In the genomic region with DNA sequence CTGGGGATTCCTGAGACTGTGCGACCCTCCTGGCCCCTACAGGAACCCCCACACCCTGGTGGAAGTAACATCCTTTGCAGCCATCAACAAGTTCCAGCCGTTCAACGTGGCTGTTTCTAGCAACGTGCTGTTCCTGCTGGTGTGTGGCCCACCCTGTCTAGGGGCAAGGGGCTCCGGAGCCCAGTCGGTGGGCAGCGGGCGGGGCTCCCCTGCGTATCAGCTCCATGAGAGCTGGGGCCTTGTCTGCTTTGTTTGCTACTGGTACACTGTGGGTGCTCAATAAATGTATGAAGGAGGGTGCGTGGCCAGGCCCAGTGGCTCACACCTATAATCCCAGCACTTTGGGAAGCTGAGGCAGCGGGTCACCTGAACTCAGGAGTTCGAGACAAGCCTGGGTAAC, we compare ENCODE assay signal across 20 cellular contexts. TPM values are rescaled to one million over a fixed set of nuclear protein-coding genes. Genes with fewer than 3 reads are reported as not detected.
DNase-seq lines count a peak whose midpoint lies in the region; ATAC-seq and TF ChIP-seq lines count a peak whose summit lies in the region.
"Had no signal": no experiment of that assay in that cellular context is flagged by ENCODE, and none has a peak within 500 bp of the region (broad histone marks: within the 10 kb centered on the region; RNA-seq: fewer than 3 reads in every experiment).

No MANE protein-coding gene starts in this region.

- H3K9me3 Mint-ChIP-seq in IgD-negative memory B cell (peaks cover 0 to 1% (median 0%) of the 10 kb centered on the region in 3 donors), endothelial cell (ENCODE audit: unreplicated experiment) (no peaks in the 10 kb centered on the region)
- H3K9me3 Mint-ChIP-seq in stimulated activated naive B cell treated with anti-CD40 and anti-IgM and Interleukin-4, amounts not matched to agents 10 μg/mL and 1 μg/mL and 100 μg/mL, for 72 hours, result no peaks in the 10 kb centered on the region
- H3K9me3 Mint-ChIP-seq: CD4-positive, CD25-positive, alpha-beta regulatory T cell; CD8-positive, alpha-beta memory T cell; HFFc6 had no signal

- H3K4me3 ChIP-seq in HEK293 (ENCODE audit: low read depth, low read length), result no peak overlapping the region
- H3K4me3 ChIP-seq: GM23248 had no signal

- no peak overlapping the region for H3K27ac ChIP-seq in HEK293 (ENCODE audit: extremely low read depth, low read depth, low read length)
- H3K27ac ChIP-seq: GM23248, HL-60 had no signal

- H3K9me3 ChIP-seq in HEK293 (ENCODE audit: control insufficient read depth, insufficient read depth, low read depth, low read length), result no peaks in the 10 kb centered on the region
- H3K9me3 ChIP-seq: BE2C had no signal

- no peaks in the 10 kb centered on the region for H3K36me3 Mint-ChIP-seq in IgD-negative memory B cell
- peaks cover 22 to 51% of the 10 kb centered on the region in 2 donors for H3K36me3 Mint-ChIP-seq in stimulated activated naive B cell treated with anti-CD40 and anti-IgM and Interleukin-4, amounts not matched to agents 10 μg/mL and 1 μg/mL and 100 μg/mL, for 72 hours
- no peaks in the 10 kb centered on the region for H3K36me3 Mint-ChIP-seq in endothelial cell (ENCODE audit: low read depth, unreplicated experiment)
- H3K36me3 Mint-ChIP-seq: CD4-positive, CD25-positive, alpha-beta regulatory T cell had no signal

- H3K4me1 Mint-ChIP-seq in IgD-negative memory B cell (peaks cover 0 to 3% (median 0%) of the 10 kb centered on the region in 3 donors), endothelial cell (ENCODE audit: unreplicated experiment) (no peaks in the 10 kb centered on the region)
- H3K4me1 Mint-ChIP-seq in stimulated activated naive B cell treated with anti-CD40 and anti-IgM and Interleukin-4, amounts not matched to agents 10 μg/mL and 1 μg/mL and 100 μg/mL, for 72 hours, result peaks cover 9 to 18% of the 10 kb centered on the region in 2 donors

- no peak for TF ChIP-seq CTCF in HEK293 (tag by site-specific recombination; IDR thresholded peaks at IDR 0.05)
- no peak for TF ChIP-seq CTCF in endothelial cell (IDR thresholded peaks at IDR 0.05; ENCODE audit: unreplicated experiment)

- no peaks in the 10 kb centered on the region for H3K4me1 ChIP-seq in HEK293 (ENCODE audit: control insufficient read depth, insufficient read depth, low read length)
- H3K4me1 ChIP-seq: BE2C had no signal

- peak; percentile 5 for DNase-seq in iPS-NIHi11 (ENCODE audit: low spot score)
- no peak for DNase-seq in stimulated activated naive B cell treated with anti-CD40 and anti-IgM and Interleukin-4, amounts not matched to agents 10 μg/mL and 1 μg/mL and 100 μg/mL, for 72 hours
- no peak for DNase-seq in stimulated activated CD4-positive, alpha-beta T cell treated with anti-CD3 and anti-CD28 coated beads, Interleukin-2, amount 100 ng/mL, for 24 hours
- DNase-seq in endothelial cell (ENCODE audit: low spot score), result no peak
- DNase-seq: ACHN; BE2C; C1 segment of cervical spinal cord; CD4-positive, CD25-positive, alpha-beta regulatory T cell; CD8-positive, alpha-beta memory T cell; COR-L47; DMS 273 treated with DMSO at 0.1 percent for 48 hours; DMS53; DND-41; EL; GM23248; HCEC 1CT; HFFc6 had no signal

- H3K27ac Mint-ChIP-seq in IgD-negative memory B cell (peak overlapping the region in 2 of 3 donors; percentile 25 to 46), endothelial cell (ENCODE audit: unreplicated experiment) (no peak overlapping the region)
- peak overlapping the region; percentile 31 for H3K27ac Mint-ChIP-seq in stimulated activated naive B cell treated with anti-CD40 and anti-IgM and Interleukin-4, amounts not matched to agents 10 μg/mL and 1 μg/mL and 100 μg/mL, for 72 hours
- H3K27ac Mint-ChIP-seq: CD4-positive, CD25-positive, alpha-beta regulatory T cell; HFFc6 had no signal

- H3K4me3 Mint-ChIP-seq in IgD-negative memory B cell, result no peak overlapping the region
- H3K4me3 Mint-ChIP-seq in stimulated activated naive B cell treated with anti-CD40 and anti-IgM and Interleukin-4, amounts not matched to agents 10 μg/mL and 1 μg/mL and 100 μg/mL, for 72 hours, result no peak overlapping the region
- H3K4me3 Mint-ChIP-seq in endothelial cell (ENCODE audit: unreplicated experiment), result no peak overlapping the region
- H3K4me3 Mint-ChIP-seq: CD4-positive, CD25-positive, alpha-beta regulatory T cell; CD8-positive, alpha-beta memory T cell; HFFc6 had no signal

- H3K27me3 Mint-ChIP-seq in IgD-negative memory B cell (no peaks in the 10 kb centered on the region), endothelial cell (ENCODE audit: unreplicated experiment) (peaks cover 6% of the 10 kb centered on the region)
- H3K27me3 Mint-ChIP-seq in stimulated activated naive B cell treated with anti-CD40 and anti-IgM and Interleukin-4, amounts not matched to agents 10 μg/mL and 1 μg/mL and 100 μg/mL, for 72 hours, result no peaks in the 10 kb centered on the region
- H3K27me3 Mint-ChIP-seq: CD4-positive, CD25-positive, alpha-beta regulatory T cell; CD8-positive, alpha-beta memory T cell had no signal

- ATAC-seq in stimulated activated naive B cell treated with anti-CD40 and anti-IgM and Interleukin-4, amounts not matched to agents 10 μg/mL and 1 μg/mL and 100 μg/mL, for 72 hours (replicated peaks), result no peak

- POLR2A ChIA-PET in HEK293 (lab: Yijun Ruan, JAX), result interaction anchor here (0.6 to 1.3 kb wide), 2 partner anchors 11 to 32 kb away, joined by 3 to 6 read pairs; no protein-coding TSS in a partner anchor

- peaks cover 3 to 33% of the 10 kb centered on the region in 2 experiments; a peak in 2 of 3 replicates for H3K36me3 ChIP-seq in HEK293 (ENCODE audit: control insufficient read depth in 2 of 2, insufficient read depth in 1 of 2, low read length in 2 of 2)

- CTCF ChIA-PET in HEK293 (lab: Yijun Ruan, JAX), result interaction anchor here (0.6 to 5.0 kb wide), 4 partner anchors 7 to 456 kb away, joined by 3 to 92 read pairs (median 6); partner anchors contain the start of gene SH3GL1

TF ChIP-seq in HEK293, 187 proteins besides CTCF, POLR2A, EP300 and RAD21:
- TF ChIP-seq ZNF341 (tag by site-specific recombination; IDR thresholded peaks at IDR 0.05; ENCODE audit: low read depth), result peak; percentile 34; the same call in 1 of the 2 replicates
- TF ChIP-seq KLF8 (tag by site-specific recombination; IDR thresholded peaks at IDR 0.05), result no peak
- peak; percentile 50; the same call in 1 of the 2 replicates for TF ChIP-seq ZNF10 (tag by site-specific recombination; IDR thresholded peaks at IDR 0.05)

RNA-seq across cellular contexts. Expression of gene MPND, which starts 10.9 kb away (rescaled TPM):
- 9.7 TPM for polyA plus RNA-seq in IgD-negative memory B cell
- 18.3 TPM for total RNA-seq in endothelial cell (ENCODE audit: unreplicated experiment)

RNA-seq across cellular contexts. Expression of gene STAP2, which starts 15.7 kb away (rescaled TPM):
- polyA plus RNA-seq in IgD-negative memory B cell, result not detected
- total RNA-seq in endothelial cell (ENCODE audit: unreplicated experiment), result 66.2 TPM

RNA-seq across cellular contexts. Expression of gene SH3GL1, which starts 46.1 kb away (rescaled TPM):
- polyA plus RNA-seq in IgD-negative memory B cell, result 23.7 TPM
- 128 TPM for total RNA-seq in endothelial cell (ENCODE audit: unreplicated experiment)

RNA-seq across cellular contexts. Expression of gene CHAF1A, which starts 48.2 kb away (rescaled TPM):
- polyA plus RNA-seq in IgD-negative memory B cell, result 6.9 TPM
- 29.8 TPM for total RNA-seq in endothelial cell (ENCODE audit: unreplicated experiment)

RNA-seq across cellular contexts. Expression of gene FSD1, which starts 49.9 kb away (rescaled TPM):
- 0.58 TPM for polyA plus RNA-seq in IgD-negative memory B cell
- 19.0 TPM for total RNA-seq in endothelial cell (ENCODE audit: unreplicated experiment)
